In the genomic region with DNA sequence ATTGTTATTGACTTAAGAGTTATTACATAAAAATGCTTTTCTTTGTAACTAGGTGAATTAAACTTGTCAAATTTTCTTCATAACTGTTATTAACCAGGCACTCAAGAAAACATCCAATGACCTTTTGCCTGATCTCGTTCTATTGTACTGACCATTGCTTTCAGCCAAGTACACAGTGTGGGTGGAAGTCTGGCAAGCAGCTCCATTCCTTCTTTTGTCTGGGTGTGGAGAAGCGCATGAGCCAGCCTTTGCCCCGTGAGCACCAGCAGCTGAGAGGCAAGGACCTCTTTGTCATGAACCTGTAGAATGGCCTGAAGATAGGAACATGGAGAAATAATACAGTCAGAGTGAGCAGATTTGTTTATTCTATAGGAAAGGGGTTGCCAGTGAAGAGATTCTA, we compare ENCODE assay signal across 13 cellular contexts. TPM values are rescaled to one million over a fixed set of nuclear protein-coding genes. Genes with fewer than 3 reads are reported as not detected.
A peak's percentile ranks its signal among the peaks of the same experiment; 100 is the strongest.
DNase-seq lines count a peak whose midpoint lies in the region; ATAC-seq and TF ChIP-seq lines count a peak whose summit lies in the region.
"Had no signal": no experiment of that assay in that cellular context is flagged by ENCODE, and none has a peak within 500 bp of the region (broad histone marks: within the 10 kb centered on the region; RNA-seq: fewer than 3 reads in every experiment).

No MANE protein-coding gene starts in this region.

- no peak for TF ChIP-seq POLR2A in tibial nerve (IDR thresholded peaks at IDR 0.05)

- TF ChIP-seq EP300 in tibial nerve (IDR thresholded peaks at IDR 0.05): peak; percentile 13 to 71

- H4K8ac ChIP-seq in trophoblast cell (ENCODE audit: low read depth, low read length): no peak overlapping the region

- H3K27me3 ChIP-seq in fibroblast of lung (ENCODE audit: control insufficient read depth, insufficient read depth, low read length): no peaks in the 10 kb centered on the region
- H3K27me3 ChIP-seq in tibial nerve: no peaks in the 10 kb centered on the region
- H3K27me3 ChIP-seq in trophoblast cell (ENCODE audit: insufficient read depth, low read length): no peaks in the 10 kb centered on the region
- H3K27me3 ChIP-seq: colonic mucosa had no signal

- H2BK5ac ChIP-seq in trophoblast cell (ENCODE audit: low read depth, low read length, poor library complexity): no peak overlapping the region

- H3K4me3 ChIP-seq in fibroblast of lung (replicated peaks in 1 of 4; ENCODE audit: control extremely low read depth in 1 of 4, insufficient read depth in 1 of 4, low read depth in 3 of 4, low read length in 4 of 4) (no peak overlapping the region), tibial nerve (no peak overlapping the region), trophoblast cell (ENCODE audit: low read depth, low read length) (no peak overlapping the region)
- H3K4me3 ChIP-seq: colonic mucosa had no signal

- H3K4me2 ChIP-seq in fibroblast of lung (ENCODE audit: extremely low read depth, insufficient read depth, low read length): no peak overlapping the region
- H3K4me2 ChIP-seq in trophoblast cell (ENCODE audit: low read length): no peak overlapping the region

- TF ChIP-seq CTCF in fibroblast of lung (conservative IDR thresholded peaks at IDR 0.05 in 1 of 2, IDR thresholded peaks at IDR 0.05 in 1 of 2; ENCODE audit: low read depth in 1 of 2, low read length in 2 of 2): no peak
- no peak for TF ChIP-seq CTCF in mesothelial cell of epicardium (IDR thresholded peaks at IDR 0.05; ENCODE audit: unreplicated experiment)
- no peak for TF ChIP-seq CTCF in tibial nerve (IDR thresholded peaks at IDR 0.05)

- H2BK12ac ChIP-seq in trophoblast cell (ENCODE audit: low read length): no peak overlapping the region

- H3K23ac ChIP-seq in trophoblast cell (ENCODE audit: low read length): no peak overlapping the region

- no peaks in the 10 kb centered on the region for H3K79me1 ChIP-seq in trophoblast cell (ENCODE audit: low read length)

- H3K36me3 Mint-ChIP-seq in activated naive CD8-positive, alpha-beta T cell: peaks cover 5% of the 10 kb centered on the region
- H3K36me3 Mint-ChIP-seq in activated naive CD8-positive, alpha-beta T cell treated with anti-CD3 and anti-CD28 coated beads, Interleukin-2, amount 50 U/mL, for 24 hours (ENCODE audit: low read depth): peaks cover 33% of the 10 kb centered on the region
- peaks cover 26% of the 10 kb centered on the region for H3K36me3 Mint-ChIP-seq in mesothelial cell of epicardium

- H3K4me1 ChIP-seq in fibroblast of lung (ENCODE audit: control insufficient read depth, extremely low read depth, insufficient read depth, low read length) (no peaks in the 10 kb centered on the region), tibial nerve (peaks cover 0 to 36% (median 11%) of the 10 kb centered on the region in 4 donors), trophoblast cell (ENCODE audit: control insufficient read depth in 1 of 2, insufficient read depth in 2 of 2, low read length in 2 of 2) (no peaks in the 10 kb centered on the region)
- H3K4me1 ChIP-seq: colonic mucosa, parathyroid adenoma had no signal

- no peak overlapping the region for H4K12ac ChIP-seq in trophoblast cell (ENCODE audit: low read depth, low read length)

- H3K4me1 Mint-ChIP-seq in activated naive CD8-positive, alpha-beta T cell (ENCODE audit: low read depth): peaks cover under 1% of the 10 kb centered on the region
- H3K4me1 Mint-ChIP-seq in activated naive CD8-positive, alpha-beta T cell treated with anti-CD3 and anti-CD28 coated beads, Interleukin-2, amount 50 U/mL, for 24 hours: no peaks in the 10 kb centered on the region
- no peaks in the 10 kb centered on the region for H3K4me1 Mint-ChIP-seq in mesothelial cell of epicardium

- no peak overlapping the region for H4K91ac ChIP-seq in trophoblast cell (ENCODE audit: low read depth, low read length)

- no peak for DNase-seq in activated naive CD8-positive, alpha-beta T cell treated with anti-CD3 and anti-CD28 coated beads, Interleukin-2, amount 50 U/mL, for 24 hours
- peak; percentile 11 to 72 for DNase-seq in fibroblast of lung (ENCODE audit: low read depth in 2 of 2)
- no peak for DNase-seq in mesothelial cell of epicardium (ENCODE audit: low spot score in 2 of 2, unreplicated experiment in 2 of 2)
- DNase-seq in tibial nerve (ENCODE audit: low spot score in 2 of 2): peak; percentile 20 to 28
- no peak for DNase-seq in NCI-H1930 (lab: John Stamatoyannopoulos, UW)
- DNase-seq in NCI-H128 (lab: John Stamatoyannopoulos, UW; ENCODE audit: unreplicated experiment): no peak
- DNase-seq in trophoblast cell: no peak
- DNase-seq: activated T-cell treated with anti-CD3 and anti-CD28 coated beads, Interleukin-2, amount 50 U/mL, for 4 hours; colonic mucosa; NCI-H187 treated with DMSO at 0.1 percent for 48 hours; OCI-M1 had no signal

- 11 to 19% methylated on average over 3 of the region's 3 CpGs for WGBS in tibial nerve, 2 donors
- no CpG with 5 or more reads among the region's 3 CpGs for WGBS in trophoblast cell (ENCODE audit: extremely low coverage, insufficient coverage, insufficient read length)

- H3K18ac ChIP-seq in trophoblast cell (ENCODE audit: low read length): no peak overlapping the region

- no peak overlapping the region for H2AK5ac ChIP-seq in trophoblast cell (ENCODE audit: low read length)

- no peak for ATAC-seq in activated naive CD8-positive, alpha-beta T cell treated with anti-CD3 and anti-CD28 coated beads, Interleukin-2, amount 50 U/mL, for 24 hours
- ATAC-seq: activated T-cell treated with anti-CD3 and anti-CD28 coated beads, Interleukin-2, amount 50 U/mL, for 4 hours had no signal

- no peak overlapping the region for H2BK120ac ChIP-seq in trophoblast cell (ENCODE audit: insufficient read depth, low read length, poor library complexity)

- H4K20me1 ChIP-seq in fibroblast of lung (ENCODE audit: control insufficient read depth, extremely low read depth, insufficient read depth, low read length): no peaks in the 10 kb centered on the region

- no peaks in the 10 kb centered on the region for H3K9me3 ChIP-seq in fibroblast of lung (ENCODE audit: control insufficient read depth, insufficient read depth, low read depth, low read length)
- H3K9me3 ChIP-seq in tibial nerve: no peaks in the 10 kb centered on the region
- H3K9me3 ChIP-seq in trophoblast cell (ENCODE audit: insufficient read depth, low read depth, low read length): no peaks in the 10 kb centered on the region
- H3K9me3 ChIP-seq: colonic mucosa had no signal

- H3K27ac ChIP-seq in fibroblast of lung (ENCODE audit: insufficient read depth, low read length) (no peak overlapping the region), tibial nerve (peak overlapping the region; percentile 41 to 83 (median 63)), trophoblast cell (ENCODE audit: low read depth, low read length) (no peak overlapping the region)
- H3K27ac ChIP-seq: colonic mucosa, parathyroid adenoma had no signal

- no peak overlapping the region for H3K14ac ChIP-seq in trophoblast cell (ENCODE audit: low read length)

- H3K79me2 ChIP-seq in fibroblast of lung (ENCODE audit: control insufficient read depth, insufficient read depth, low read length) (no peaks in the 10 kb centered on the region), trophoblast cell (ENCODE audit: control insufficient read depth, insufficient read depth, low read length, poor library complexity) (no peaks in the 10 kb centered on the region)
- H3K79me2 ChIP-seq: parathyroid adenoma had no signal

- no peaks in the 10 kb centered on the region for H3K9me3 Mint-ChIP-seq in activated naive CD8-positive, alpha-beta T cell (ENCODE audit: low read depth)
- H3K9me3 Mint-ChIP-seq in activated naive CD8-positive, alpha-beta T cell treated with anti-CD3 and anti-CD28 coated beads, Interleukin-2, amount 50 U/mL, for 24 hours: no peaks in the 10 kb centered on the region
- no peaks in the 10 kb centered on the region for H3K9me3 Mint-ChIP-seq in mesothelial cell of epicardium
- H3K9me3 Mint-ChIP-seq: activated T-cell treated with anti-CD3 and anti-CD28 coated beads, Interleukin-2, amount 50 U/mL, for 4 hours had no signal

- H3K36me3 ChIP-seq in fibroblast of lung (ENCODE audit: control insufficient read depth, insufficient read depth, low read length) (peaks cover 2% of the 10 kb centered on the region), tibial nerve (peaks cover 0 to 63% (median 0%) of the 10 kb centered on the region in 3 donors), trophoblast cell (ENCODE audit: control insufficient read depth in 1 of 2, insufficient read depth in 2 of 2, low read length in 2 of 2) (peaks cover 16 to 17% of the 10 kb centered on the region in 2 experiments)
- H3K36me3 ChIP-seq: colonic mucosa had no signal

- no peak overlapping the region for H3K4ac ChIP-seq in trophoblast cell (ENCODE audit: low read depth, low read length)

- H3K9ac ChIP-seq in fibroblast of lung (ENCODE audit: insufficient read depth, low read length) (no peak overlapping the region), trophoblast cell (ENCODE audit: low read length) (no peak overlapping the region)
- H3K9ac ChIP-seq: parathyroid adenoma had no signal

- peak overlapping the region; percentile 5 for H3K27ac Mint-ChIP-seq in activated naive CD8-positive, alpha-beta T cell
- no peak overlapping the region for H3K27ac Mint-ChIP-seq in activated naive CD8-positive, alpha-beta T cell treated with anti-CD3 and anti-CD28 coated beads, Interleukin-2, amount 50 U/mL, for 24 hours
- H3K27ac Mint-ChIP-seq in mesothelial cell of epicardium: peak overlapping the region; percentile 50

- no peaks in the 10 kb centered on the region for H3K27me3 Mint-ChIP-seq in activated naive CD8-positive, alpha-beta T cell
- H3K27me3 Mint-ChIP-seq in activated naive CD8-positive, alpha-beta T cell treated with anti-CD3 and anti-CD28 coated beads, Interleukin-2, amount 50 U/mL, for 24 hours: no peaks in the 10 kb centered on the region
- no peaks in the 10 kb centered on the region for H3K27me3 Mint-ChIP-seq in mesothelial cell of epicardium (ENCODE audit: low read depth)

- H3K4me3 Mint-ChIP-seq in activated naive CD8-positive, alpha-beta T cell: no peak overlapping the region
- no peak overlapping the region for H3K4me3 Mint-ChIP-seq in activated naive CD8-positive, alpha-beta T cell treated with anti-CD3 and anti-CD28 coated beads, Interleukin-2, amount 50 U/mL, for 24 hours
- no peak overlapping the region for H3K4me3 Mint-ChIP-seq in mesothelial cell of epicardium
- H3K4me3 Mint-ChIP-seq: activated T-cell treated with anti-CD3 and anti-CD28 coated beads, Interleukin-2, amount 50 U/mL, for 4 hours had no signal

- H2AFZ ChIP-seq in fibroblast of lung (ENCODE audit: low read length) (no peak overlapping the region), trophoblast cell (ENCODE audit: insufficient read depth, low read length, poor library complexity) (no peak overlapping the region)
- H2AFZ ChIP-seq: parathyroid adenoma had no signal

RNA-seq across cellular contexts. Expression of a gene that starts 57.5 kb away (rescaled TPM):
- total RNA-seq in fibroblast of lung (88.9 and 99.1 TPM in 2 replicates), mesothelial cell of epicardium (57.0 to 60.4 TPM (median 58.4 TPM) in 3 replicates), tibial nerve (10 to 100 TPM; 43.3 to 59.0 (median 52.0) TPM)
- polyA plus RNA-seq in fibroblast of lung: 34.1 and 37.8 TPM in 2 replicates
- 56.5 and 68.4 TPM in 2 replicates for polyA plus RNA-seq in fibroblast of lung (2012)
- polyA minus RNA-seq in fibroblast of lung (ENCODE audit: low replicate concordance): 56.8 and 59.4 TPM in 2 replicates
- 45.8 and 46.1 TPM in 2 replicates for polyA plus RNA-seq in trophoblast cell (2013)

Comparison
In these comparisons a context has a peak if more than half of its experiments do, and no peak if none do; other contexts are left out.
1. DNase-seq: peak in fibroblast of lung (2 of 2) and tibial nerve (2 of 2); none in activated naive CD8-positive, alpha-beta T cell treated with anti-CD3 and anti-CD28 coated beads, Interleukin-2, amount 50 U/mL, for 24 hours (single experiment), mesothelial cell of epicardium (0 of 2), NCI-H1930 (0 of 2), NCI-H128 (single experiment) and trophoblast cell (0 of 2).
2. H3K27ac ChIP-seq: peak in tibial nerve (4 of 4); none in fibroblast of lung (single experiment) and trophoblast cell (single experiment).